In the genomic region with DNA sequence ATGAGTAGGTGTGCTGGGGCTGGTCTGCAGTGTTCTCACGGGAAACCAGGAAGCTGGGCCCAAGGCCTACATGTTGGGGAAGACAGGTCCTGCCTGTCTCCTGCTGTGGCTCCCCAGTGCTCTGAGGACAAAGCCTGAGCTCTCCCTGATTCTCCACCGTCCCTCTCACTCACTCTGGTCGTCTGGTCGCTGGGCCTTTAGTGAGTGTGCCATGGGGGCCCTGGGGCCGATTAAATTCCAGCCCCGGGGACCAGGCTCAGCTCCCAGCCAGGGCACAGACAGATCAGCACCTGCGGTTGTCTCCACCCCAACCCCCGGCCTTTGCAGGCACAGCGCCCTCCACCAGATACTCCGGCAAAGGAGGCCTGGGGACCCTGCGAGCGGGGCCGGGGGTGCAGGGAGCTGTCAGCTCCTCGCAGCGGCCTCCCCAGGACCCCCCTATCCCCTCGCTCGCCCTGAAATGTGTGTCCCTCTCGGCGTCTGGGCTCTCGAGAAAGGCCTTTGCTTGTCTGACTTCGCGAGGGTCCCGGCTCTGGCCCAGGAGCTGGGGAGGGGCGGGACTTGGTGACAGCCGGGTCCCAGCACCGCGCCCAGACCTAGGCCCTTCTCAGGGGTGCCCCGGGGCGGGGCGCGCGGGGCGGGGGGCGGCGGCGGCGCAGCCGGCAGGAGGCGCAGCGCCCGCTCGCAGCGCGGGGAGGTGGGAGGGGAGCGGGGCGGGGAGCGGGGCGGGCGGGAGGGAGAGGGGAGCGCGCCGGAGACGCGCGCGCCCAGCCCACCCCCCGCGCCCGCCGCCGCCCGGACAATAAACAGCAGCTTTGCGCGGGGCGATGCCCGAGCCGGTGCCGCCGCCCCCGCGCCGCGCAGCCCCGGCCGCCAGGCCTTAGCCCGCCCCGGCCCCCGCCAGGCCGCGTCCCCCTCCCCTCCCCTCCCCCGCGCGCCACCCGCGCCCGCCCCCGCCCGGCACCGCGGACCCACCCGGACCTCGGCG, we compare ENCODE assay signal across 1 cellular context.
A peak's percentile ranks its signal among the peaks of the same experiment; 100 is the strongest.
TF ChIP-seq lines count a peak whose summit lies in the region.

A gene with protein sequence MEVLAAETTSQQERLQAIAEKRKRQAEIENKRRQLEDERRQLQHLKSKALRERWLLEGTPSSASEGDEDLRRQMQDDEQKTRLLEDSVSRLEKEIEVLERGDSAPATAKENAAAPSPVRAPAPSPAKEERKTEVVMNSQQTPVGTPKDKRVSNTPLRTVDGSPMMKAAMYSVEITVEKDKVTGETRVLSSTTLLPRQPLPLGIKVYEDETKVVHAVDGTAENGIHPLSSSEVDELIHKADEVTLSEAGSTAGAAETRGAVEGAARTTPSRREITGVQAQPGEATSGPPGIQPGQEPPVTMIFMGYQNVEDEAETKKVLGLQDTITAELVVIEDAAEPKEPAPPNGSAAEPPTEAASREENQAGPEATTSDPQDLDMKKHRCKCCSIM (plus strand): TSS at position 782 of the 988 bp plus-strand sequence. CDS start 212 bp downstream, outside the sequence.

TF ChIP-seq in HepG2, 621 proteins besides CTCF, POLR2A, EP300 and RAD21 (continued from another document):
- TF ChIP-seq, protein P1, sequence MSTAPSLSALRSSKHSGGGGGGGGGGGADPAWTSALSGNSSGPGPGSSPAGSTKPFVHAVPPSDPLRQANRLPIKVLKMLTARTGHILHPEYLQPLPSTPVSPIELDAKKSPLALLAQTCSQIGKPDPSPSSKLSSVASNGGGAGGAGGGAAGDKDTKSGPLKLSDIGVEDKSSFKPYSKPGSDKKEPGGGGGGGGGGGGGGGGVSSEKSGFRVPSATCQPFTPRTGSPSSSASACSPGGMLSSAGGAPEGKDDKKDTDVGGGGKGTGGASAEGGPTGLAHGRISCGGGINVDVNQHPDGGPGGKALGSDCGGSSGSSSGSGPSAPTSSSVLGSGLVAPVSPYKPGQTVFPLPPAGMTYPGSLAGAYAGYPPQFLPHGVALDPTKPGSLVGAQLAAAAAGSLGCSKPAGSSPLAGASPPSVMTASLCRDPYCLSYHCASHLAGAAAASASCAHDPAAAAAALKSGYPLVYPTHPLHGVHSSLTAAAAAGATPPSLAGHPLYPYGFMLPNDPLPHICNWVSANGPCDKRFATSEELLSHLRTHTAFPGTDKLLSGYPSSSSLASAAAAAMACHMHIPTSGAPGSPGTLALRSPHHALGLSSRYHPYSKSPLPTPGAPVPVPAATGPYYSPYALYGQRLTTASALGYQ (CRISPR knock-in tag; IDR thresholded peaks at IDR 0.05): no peak
- TF ChIP-seq PREB (CRISPR knock-in tag; IDR thresholded peaks at IDR 0.05): no peak
- TF ChIP-seq KIAA2018 (CRISPR knock-in tag; IDR thresholded peaks at IDR 0.05; ENCODE audit: borderline replicate concordance): no peak
- no peak; the same call in 1 of the 2 replicates for TF ChIP-seq MAX (IDR thresholded peaks at IDR 0.05)
- TF ChIP-seq, protein P2, sequence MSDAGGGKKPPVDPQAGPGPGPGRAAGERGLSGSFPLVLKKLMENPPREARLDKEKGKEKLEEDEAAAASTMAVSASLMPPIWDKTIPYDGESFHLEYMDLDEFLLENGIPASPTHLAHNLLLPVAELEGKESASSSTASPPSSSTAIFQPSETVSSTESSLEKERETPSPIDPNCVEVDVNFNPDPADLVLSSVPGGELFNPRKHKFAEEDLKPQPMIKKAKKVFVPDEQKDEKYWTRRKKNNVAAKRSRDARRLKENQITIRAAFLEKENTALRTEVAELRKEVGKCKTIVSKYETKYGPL (CRISPR knock-in tag; IDR thresholded peaks at IDR 0.05): no peak
- 0 out of 2 replicates have a peak, but pooled peaks have one; percentile 25 for TF ChIP-seq ZNF547 (CRISPR knock-in tag; IDR thresholded peaks at IDR 0.05)
- no peak for TF ChIP-seq ZNF800 (CRISPR knock-in tag; IDR thresholded peaks at IDR 0.05)
- no peak for TF ChIP-seq ZNF362 (CRISPR knock-in tag; IDR thresholded peaks at IDR 0.05; ENCODE audit: borderline replicate concordance)
- TF ChIP-seq ARNT2 (CRISPR knock-in tag; IDR thresholded peaks at IDR 0.05; ENCODE audit: low read depth): 0 out of 2 replicates have a peak, but pooled peaks have one; percentile 36
- TF ChIP-seq ZFY (CRISPR knock-in tag; IDR thresholded peaks at IDR 0.05): peak; percentile 56
- no peak for TF ChIP-seq PHF5A (CRISPR knock-in tag; IDR thresholded peaks at IDR 0.05; ENCODE audit: low read depth, unreplicated experiment)
- no peak for TF ChIP-seq ZNF280B (CRISPR knock-in tag; IDR thresholded peaks at IDR 0.05; ENCODE audit: borderline replicate concordance)
- TF ChIP-seq BORCS8-MEF2B (CRISPR knock-in tag; IDR thresholded peaks at IDR 0.05): no peak
- no peak for TF ChIP-seq KDM6A (CRISPR knock-in tag; IDR thresholded peaks at IDR 0.05; ENCODE audit: low read depth)
- TF ChIP-seq ZNF33B (CRISPR knock-in tag; IDR thresholded peaks at IDR 0.05): no peak
- no peak for TF ChIP-seq ZNF263 (CRISPR knock-in tag; IDR thresholded peaks at IDR 0.05)
- peak; percentile 69; the same call in 1 of the 2 replicates for TF ChIP-seq ZBTB7A (CRISPR knock-in tag; IDR thresholded peaks at IDR 0.05)
- TF ChIP-seq ZMYM3 (CRISPR knock-in tag; IDR thresholded peaks at IDR 0.05): peak; percentile 46
- peak; percentile 15; the same call in 1 of the 2 replicates for TF ChIP-seq SALL1 (CRISPR knock-in tag; IDR thresholded peaks at IDR 0.05)
- no peak for TF ChIP-seq JARID2 (CRISPR knock-in tag; IDR thresholded peaks at IDR 0.05; ENCODE audit: insufficient replicate concordance)
- TF ChIP-seq ZNF737 (CRISPR knock-in tag; IDR thresholded peaks at IDR 0.05; ENCODE audit: borderline replicate concordance): no peak
